25 cellular contexts compared by ENCODE assay signal in the genomic region with DNA sequence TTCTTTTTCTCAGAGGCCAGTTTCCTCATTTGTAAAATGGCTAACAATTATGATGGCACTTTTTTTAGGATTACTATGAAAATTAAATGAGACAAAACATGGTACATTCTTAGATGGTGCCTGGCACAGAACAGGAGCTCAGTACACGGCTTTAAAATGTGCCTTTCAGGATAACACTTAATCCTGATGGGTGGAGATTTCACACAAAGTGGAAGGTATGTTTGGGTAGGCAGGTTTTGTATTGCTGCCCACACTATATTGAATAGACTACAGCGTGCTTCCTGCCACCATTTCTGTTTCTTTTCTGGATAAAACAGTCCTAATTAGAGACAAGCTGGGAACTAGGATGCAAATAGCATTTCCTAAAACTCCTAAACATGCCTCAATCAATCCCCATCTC.
"Had no signal": no experiment of that assay in that cellular context is flagged by ENCODE, and none has a peak within 500 bp of the region (broad histone marks: within the 10 kb centered on the region; RNA-seq: fewer than 3 reads in every experiment).

No MANE protein-coding gene starts in this region.

- H3K9ac ChIP-seq: KMS-11, SK-N-SH had no signal

- H3K9me3 ChIP-seq: breast epithelium, SJCRH30, SK-N-SH had no signal

- H3K27me3 ChIP-seq: breast epithelium had no signal

- H3K4me3 ChIP-seq: breast epithelium, SJCRH30 had no signal

- H3K4me1 ChIP-seq: breast epithelium had no signal

- H3K9me3 Mint-ChIP-seq: activated CD4-positive, alpha-beta memory T cell treated with anti-CD3 and anti-CD28 coated beads for 36 hours; activated CD4-positive, alpha-beta T cell treated with anti-CD3 and anti-CD28 coated beads, Interleukin-2, amount 10 ng/mL, durations not matched to agents 7 days and 5 days; activated naive CD4-positive, alpha-beta T cell treated with anti-CD3 and anti-CD28 coated beads, Interleukin-2, amount 10 ng/mL, durations not matched to agents 7 days and 5 days; activated naive CD8-positive, alpha-beta T cell treated with anti-CD3 and anti-CD28 coated beads, Interleukin-2, amount 10 ng/mL, durations not matched to agents 7 days and 5 days; activated T-helper 17 cell treated with anti-CD3 and anti-CD28 coated beads, Interleukin-2, amount 50 U/mL, for 72 hours had no signal

- H3K4me2 ChIP-seq: KMS-11, SK-N-SH had no signal

- H3K27ac Mint-ChIP-seq: activated CD4-positive, alpha-beta memory T cell treated with anti-CD3 and anti-CD28 coated beads for 36 hours; activated naive CD4-positive, alpha-beta T cell treated with anti-CD3 and anti-CD28 coated beads, Interleukin-2, amount 10 ng/mL, durations not matched to agents 7 days and 5 days; activated naive CD8-positive, alpha-beta T cell treated with anti-CD3 and anti-CD28 coated beads, Interleukin-2, amount 10 ng/mL, durations not matched to agents 7 days and 5 days; activated T-helper 17 cell treated with anti-CD3 and anti-CD28 coated beads, Interleukin-2, amount 50 U/mL, for 72 hours had no signal

- DNase-seq: activated CD4-positive, alpha-beta memory T cell treated with anti-CD3 and anti-CD28 coated beads for 36 hours; activated CD4-positive, alpha-beta T cell treated with anti-CD3 and anti-CD28 coated beads, Interleukin-2, amount 10 ng/mL, durations not matched to agents 7 days and 5 days; activated CD4-positive, CD25-positive, alpha-beta regulatory T cell; activated CD8-positive, alpha-beta memory T cell treated with anti-CD3 and anti-CD28 coated beads for 24 hours; activated gamma-delta T cell; activated naive CD4-positive, alpha-beta T cell treated with anti-CD3 and anti-CD28 coated beads, Interleukin-2, amount 10 ng/mL, durations not matched to agents 7 days and 5 days; activated naive CD8-positive, alpha-beta T cell treated with anti-CD3 and anti-CD28 coated beads, Interleukin-2, amount 10 ng/mL, durations not matched to agents 7 days and 5 days; activated T-cell treated with anti-CD3 and anti-CD28 coated beads, Interleukin-2, amount 50 U/mL, for 48 hours; aorta; MV-4-11; NCI-H1092 treated with DMSO at 0.1 percent for 48 hours; NCI-H1417 treated with DMSO at 0.1 percent for 48 hours; NCI-H1694; NCI-H2029 treated with DMSO at 0.1 percent for 48 hours; NCI-H446; NCI-H524; RPMI8226; SK-N-SH; T-helper 1 cell had no signal

- H3K36me3 ChIP-seq: breast epithelium, SJCRH30 had no signal

- ATAC-seq: Right ventricle myocardium inferior had no signal

- H3K36me3 Mint-ChIP-seq: activated CD4-positive, alpha-beta memory T cell treated with anti-CD3 and anti-CD28 coated beads for 36 hours; activated naive CD4-positive, alpha-beta T cell treated with anti-CD3 and anti-CD28 coated beads, Interleukin-2, amount 10 ng/mL, durations not matched to agents 7 days and 5 days; activated naive CD8-positive, alpha-beta T cell treated with anti-CD3 and anti-CD28 coated beads, Interleukin-2, amount 10 ng/mL, durations not matched to agents 7 days and 5 days had no signal

- H3K27ac ChIP-seq: breast epithelium, KMS-11, SJCRH30, VCaP had no signal

- H3K4me3 Mint-ChIP-seq: activated CD4-positive, alpha-beta memory T cell treated with anti-CD3 and anti-CD28 coated beads for 36 hours; activated CD4-positive, alpha-beta T cell treated with anti-CD3 and anti-CD28 coated beads, Interleukin-2, amount 10 ng/mL, durations not matched to agents 7 days and 5 days; activated naive CD4-positive, alpha-beta T cell treated with anti-CD3 and anti-CD28 coated beads, Interleukin-2, amount 10 ng/mL, durations not matched to agents 7 days and 5 days; activated naive CD8-positive, alpha-beta T cell treated with anti-CD3 and anti-CD28 coated beads, Interleukin-2, amount 10 ng/mL, durations not matched to agents 7 days and 5 days; activated T-helper 17 cell treated with anti-CD3 and anti-CD28 coated beads, Interleukin-2, amount 50 U/mL, for 72 hours had no signal
